2 cellular contexts compared by ENCODE assay signal in the genomic region with DNA sequence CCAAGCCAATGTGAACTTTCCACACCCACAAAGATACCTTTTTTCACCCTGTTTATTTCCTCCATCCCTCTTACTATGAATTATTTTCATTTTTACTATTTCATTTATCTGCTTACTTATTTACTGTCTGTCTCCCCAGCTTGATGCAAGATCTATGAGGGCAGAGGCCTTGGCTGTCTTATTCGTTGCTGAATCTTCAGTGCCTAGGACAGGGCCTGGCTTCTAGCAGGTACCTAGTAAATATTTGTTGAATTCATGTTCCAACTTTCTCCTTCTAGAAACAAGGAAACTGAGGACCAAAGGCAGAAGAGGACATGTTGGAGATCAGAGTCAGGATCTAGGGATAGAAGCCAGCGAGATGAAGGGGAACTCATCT.
TF ChIP-seq lines count a peak whose summit lies in the region.

No MANE protein-coding gene starts in this region.

TF ChIP-seq in GM12878, 131 proteins besides CTCF, POLR2A, EP300 and RAD21:
- TF ChIP-seq, protein P1, sequence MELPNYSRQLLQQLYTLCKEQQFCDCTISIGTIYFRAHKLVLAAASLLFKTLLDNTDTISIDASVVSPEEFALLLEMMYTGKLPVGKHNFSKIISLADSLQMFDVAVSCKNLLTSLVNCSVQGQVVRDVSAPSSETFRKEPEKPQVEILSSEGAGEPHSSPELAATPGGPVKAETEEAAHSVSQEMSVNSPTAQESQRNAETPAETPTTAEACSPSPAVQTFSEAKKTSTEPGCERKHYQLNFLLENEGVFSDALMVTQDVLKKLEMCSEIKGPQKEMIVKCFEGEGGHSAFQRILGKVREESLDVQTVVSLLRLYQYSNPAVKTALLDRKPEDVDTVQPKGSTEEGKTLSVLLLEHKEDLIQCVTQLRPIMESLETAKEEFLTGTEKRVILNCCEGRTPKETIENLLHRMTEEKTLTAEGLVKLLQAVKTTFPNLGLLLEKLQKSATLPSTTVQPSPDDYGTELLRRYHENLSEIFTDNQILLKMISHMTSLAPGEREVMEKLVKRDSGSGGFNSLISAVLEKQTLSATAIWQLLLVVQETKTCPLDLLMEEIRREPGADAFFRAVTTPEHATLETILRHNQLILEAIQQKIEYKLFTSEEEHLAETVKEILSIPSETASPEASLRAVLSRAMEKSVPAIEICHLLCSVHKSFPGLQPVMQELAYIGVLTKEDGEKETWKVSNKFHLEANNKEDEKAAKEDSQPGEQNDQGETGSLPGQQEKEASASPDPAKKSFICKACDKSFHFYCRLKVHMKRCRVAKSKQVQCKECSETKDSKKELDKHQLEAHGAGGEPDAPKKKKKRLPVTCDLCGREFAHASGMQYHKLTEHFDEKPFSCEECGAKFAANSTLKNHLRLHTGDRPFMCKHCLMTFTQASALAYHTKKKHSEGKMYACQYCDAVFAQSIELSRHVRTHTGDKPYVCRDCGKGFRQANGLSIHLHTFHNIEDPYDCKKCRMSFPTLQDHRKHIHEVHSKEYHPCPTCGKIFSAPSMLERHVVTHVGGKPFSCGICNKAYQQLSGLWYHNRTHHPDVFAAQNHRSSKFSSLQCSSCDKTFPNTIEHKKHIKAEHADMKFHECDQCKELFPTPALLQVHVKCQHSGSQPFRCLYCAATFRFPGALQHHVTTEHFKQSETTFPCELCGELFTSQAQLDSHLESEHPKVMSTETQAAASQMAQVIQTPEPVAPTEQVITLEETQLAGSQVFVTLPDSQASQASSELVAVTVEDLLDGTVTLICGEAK (IDR thresholded peaks at IDR 0.05; ENCODE audit: borderline replicate concordance) = no peak
- no peak for TF ChIP-seq SMC3 (IDR thresholded peaks at IDR 0.05; ENCODE audit: borderline replicate concordance, low read length)
- TF ChIP-seq ATF7 (IDR thresholded peaks at IDR 0.05; ENCODE audit: low read depth) = no peak
- TF ChIP-seq ETV6 (conservative IDR thresholded peaks at IDR 0.05 in 1 of 2, IDR thresholded peaks at IDR 0.05 in 1 of 2; ENCODE audit: borderline replicate concordance in 1 of 2, low read depth in 1 of 2) = no peak
- no peak for TF ChIP-seq SP1 (IDR thresholded peaks at IDR 0.05; ENCODE audit: low read depth, low read length)
- no peak for TF ChIP-seq ZNF217 (IDR thresholded peaks at IDR 0.05)
- no peak for TF ChIP-seq NRF1 (conservative IDR thresholded peaks at IDR 0.05; ENCODE audit: low read depth, low read length)
- TF ChIP-seq RBBP5 (conservative IDR thresholded peaks at IDR 0.05) = no peak
- TF ChIP-seq MTA3 (IDR thresholded peaks at IDR 0.05; ENCODE audit: borderline replicate concordance, low read length) = no peak
- no peak for TF ChIP-seq BCL11A (IDR thresholded peaks at IDR 0.05; ENCODE audit: low read depth, low read length)
- TF ChIP-seq ZNF622 (IDR thresholded peaks at IDR 0.05) = no peak
- TF ChIP-seq SPI1 (IDR thresholded peaks at IDR 0.05; ENCODE audit: borderline replicate concordance, insufficient read depth, low read depth, low read length) = no peak
- TF ChIP-seq, protein P2, sequence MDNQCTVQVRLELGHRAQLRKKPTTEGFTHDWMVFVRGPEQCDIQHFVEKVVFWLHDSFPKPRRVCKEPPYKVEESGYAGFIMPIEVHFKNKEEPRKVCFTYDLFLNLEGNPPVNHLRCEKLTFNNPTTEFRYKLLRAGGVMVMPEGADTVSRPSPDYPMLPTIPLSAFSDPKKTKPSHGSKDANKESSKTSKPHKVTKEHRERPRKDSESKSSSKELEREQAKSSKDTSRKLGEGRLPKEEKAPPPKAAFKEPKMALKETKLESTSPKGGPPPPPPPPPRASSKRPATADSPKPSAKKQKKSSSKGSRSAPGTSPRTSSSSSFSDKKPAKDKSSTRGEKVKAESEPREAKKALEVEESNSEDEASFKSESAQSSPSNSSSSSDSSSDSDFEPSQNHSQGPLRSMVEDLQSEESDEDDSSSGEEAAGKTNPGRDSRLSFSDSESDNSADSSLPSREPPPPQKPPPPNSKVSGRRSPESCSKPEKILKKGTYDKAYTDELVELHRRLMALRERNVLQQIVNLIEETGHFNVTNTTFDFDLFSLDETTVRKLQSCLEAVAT (IDR thresholded peaks at IDR 0.05) = no peak
- no peak for TF ChIP-seq NFIC (IDR thresholded peaks at IDR 0.05; ENCODE audit: low read depth, low read length)
- TF ChIP-seq, protein P3, sequence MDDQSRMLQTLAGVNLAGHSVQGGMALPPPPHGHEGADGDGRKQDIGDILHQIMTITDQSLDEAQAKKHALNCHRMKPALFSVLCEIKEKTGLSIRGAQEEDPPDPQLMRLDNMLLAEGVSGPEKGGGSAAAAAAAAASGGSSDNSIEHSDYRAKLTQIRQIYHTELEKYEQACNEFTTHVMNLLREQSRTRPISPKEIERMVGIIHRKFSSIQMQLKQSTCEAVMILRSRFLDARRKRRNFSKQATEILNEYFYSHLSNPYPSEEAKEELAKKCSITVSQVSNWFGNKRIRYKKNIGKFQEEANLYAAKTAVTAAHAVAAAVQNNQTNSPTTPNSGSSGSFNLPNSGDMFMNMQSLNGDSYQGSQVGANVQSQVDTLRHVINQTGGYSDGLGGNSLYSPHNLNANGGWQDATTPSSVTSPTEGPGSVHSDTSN (IDR thresholded peaks at IDR 0.05; ENCODE audit: insufficient replicate concordance, low read depth, low read length) = no peak
- TF ChIP-seq, protein P4, sequence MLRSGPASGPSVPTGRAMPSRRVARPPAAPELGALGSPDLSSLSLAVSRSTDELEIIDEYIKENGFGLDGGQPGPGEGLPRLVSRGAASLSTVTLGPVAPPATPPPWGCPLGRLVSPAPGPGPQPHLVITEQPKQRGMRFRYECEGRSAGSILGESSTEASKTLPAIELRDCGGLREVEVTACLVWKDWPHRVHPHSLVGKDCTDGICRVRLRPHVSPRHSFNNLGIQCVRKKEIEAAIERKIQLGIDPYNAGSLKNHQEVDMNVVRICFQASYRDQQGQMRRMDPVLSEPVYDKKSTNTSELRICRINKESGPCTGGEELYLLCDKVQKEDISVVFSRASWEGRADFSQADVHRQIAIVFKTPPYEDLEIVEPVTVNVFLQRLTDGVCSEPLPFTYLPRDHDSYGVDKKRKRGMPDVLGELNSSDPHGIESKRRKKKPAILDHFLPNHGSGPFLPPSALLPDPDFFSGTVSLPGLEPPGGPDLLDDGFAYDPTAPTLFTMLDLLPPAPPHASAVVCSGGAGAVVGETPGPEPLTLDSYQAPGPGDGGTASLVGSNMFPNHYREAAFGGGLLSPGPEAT (IDR thresholded peaks at IDR 0.05; ENCODE audit: low read depth) = no peak
- TF ChIP-seq ZNF207 (IDR thresholded peaks at IDR 0.05; ENCODE audit: borderline replicate concordance) = no peak
- TF ChIP-seq ZSCAN29 (IDR thresholded peaks at IDR 0.05) = no peak
- TF ChIP-seq LARP7 (IDR thresholded peaks at IDR 0.05) = no peak
- no peak for TF ChIP-seq PAX8 (IDR thresholded peaks at IDR 0.05)

TF ChIP-seq in neural cell, 6 proteins besides CTCF, POLR2A, EP300 and RAD21:
- TF ChIP-seq TAF1 (IDR thresholded peaks at IDR 0.05; ENCODE audit: low read depth) (no peak), EZH2 (IDR thresholded peaks at IDR 0.05; ENCODE audit: borderline replicate concordance, insufficient read depth, low read length, poor library complexity, severe bottlenecking) (no peak), MXI1 (conservative IDR thresholded peaks at IDR 0.05; ENCODE audit: poor library complexity, severe bottlenecking) (no peak), POLR2AphosphoS5 (IDR thresholded peaks at IDR 0.05) (no peak)
- TF ChIP-seq, protein P5, sequence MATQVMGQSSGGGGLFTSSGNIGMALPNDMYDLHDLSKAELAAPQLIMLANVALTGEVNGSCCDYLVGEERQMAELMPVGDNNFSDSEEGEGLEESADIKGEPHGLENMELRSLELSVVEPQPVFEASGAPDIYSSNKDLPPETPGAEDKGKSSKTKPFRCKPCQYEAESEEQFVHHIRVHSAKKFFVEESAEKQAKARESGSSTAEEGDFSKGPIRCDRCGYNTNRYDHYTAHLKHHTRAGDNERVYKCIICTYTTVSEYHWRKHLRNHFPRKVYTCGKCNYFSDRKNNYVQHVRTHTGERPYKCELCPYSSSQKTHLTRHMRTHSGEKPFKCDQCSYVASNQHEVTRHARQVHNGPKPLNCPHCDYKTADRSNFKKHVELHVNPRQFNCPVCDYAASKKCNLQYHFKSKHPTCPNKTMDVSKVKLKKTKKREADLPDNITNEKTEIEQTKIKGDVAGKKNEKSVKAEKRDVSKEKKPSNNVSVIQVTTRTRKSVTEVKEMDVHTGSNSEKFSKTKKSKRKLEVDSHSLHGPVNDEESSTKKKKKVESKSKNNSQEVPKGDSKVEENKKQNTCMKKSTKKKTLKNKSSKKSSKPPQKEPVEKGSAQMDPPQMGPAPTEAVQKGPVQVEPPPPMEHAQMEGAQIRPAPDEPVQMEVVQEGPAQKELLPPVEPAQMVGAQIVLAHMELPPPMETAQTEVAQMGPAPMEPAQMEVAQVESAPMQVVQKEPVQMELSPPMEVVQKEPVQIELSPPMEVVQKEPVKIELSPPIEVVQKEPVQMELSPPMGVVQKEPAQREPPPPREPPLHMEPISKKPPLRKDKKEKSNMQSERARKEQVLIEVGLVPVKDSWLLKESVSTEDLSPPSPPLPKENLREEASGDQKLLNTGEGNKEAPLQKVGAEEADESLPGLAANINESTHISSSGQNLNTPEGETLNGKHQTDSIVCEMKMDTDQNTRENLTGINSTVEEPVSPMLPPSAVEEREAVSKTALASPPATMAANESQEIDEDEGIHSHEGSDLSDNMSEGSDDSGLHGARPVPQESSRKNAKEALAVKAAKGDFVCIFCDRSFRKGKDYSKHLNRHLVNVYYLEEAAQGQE (IDR thresholded peaks at IDR 0.05; ENCODE audit: borderline replicate concordance) = no peak
